ENCODE assay signal across 1 cellular context in the genomic region with DNA sequence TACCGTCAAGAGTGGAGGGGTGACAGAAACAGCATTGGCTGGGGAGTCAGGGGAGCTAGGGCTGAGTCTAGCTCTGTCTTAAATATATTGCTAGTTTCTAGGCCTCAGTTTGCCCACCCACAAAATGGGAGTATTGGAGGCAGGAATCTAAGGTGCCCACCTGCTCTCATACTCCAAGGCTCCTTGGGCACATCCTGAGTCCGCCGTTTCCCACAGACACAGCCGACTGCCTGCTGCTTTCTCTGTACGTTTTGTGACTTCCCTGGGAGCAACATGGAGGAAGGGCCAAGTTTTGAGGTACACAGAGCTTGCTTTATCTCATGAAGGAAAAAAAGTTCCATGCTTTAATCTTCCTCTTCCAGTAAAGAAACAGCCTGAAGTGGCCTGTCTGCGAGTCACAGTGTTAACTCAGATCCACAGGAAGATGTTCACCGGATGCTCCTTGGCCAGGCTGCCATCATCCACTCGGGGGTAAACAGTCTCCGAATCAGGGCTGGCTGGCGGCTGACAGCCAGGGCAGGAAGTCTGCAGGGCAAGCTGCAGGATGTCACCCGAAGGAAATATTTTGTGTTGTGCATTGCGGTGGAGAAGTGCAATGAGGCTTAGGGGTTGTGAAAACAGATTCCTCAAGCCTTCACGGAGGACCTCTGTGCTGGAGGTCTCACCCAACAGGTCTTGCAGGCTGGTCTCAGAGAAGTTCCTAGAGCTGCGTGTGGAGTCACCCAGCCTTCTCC.
TF ChIP-seq lines count a peak whose summit lies in the region.

No MANE protein-coding gene starts in this region.

TF ChIP-seq in WTC11, 78 proteins besides CTCF, POLR2A, EP300 and RAD21 (continued from another document):
- TF ChIP-seq, protein P1, sequence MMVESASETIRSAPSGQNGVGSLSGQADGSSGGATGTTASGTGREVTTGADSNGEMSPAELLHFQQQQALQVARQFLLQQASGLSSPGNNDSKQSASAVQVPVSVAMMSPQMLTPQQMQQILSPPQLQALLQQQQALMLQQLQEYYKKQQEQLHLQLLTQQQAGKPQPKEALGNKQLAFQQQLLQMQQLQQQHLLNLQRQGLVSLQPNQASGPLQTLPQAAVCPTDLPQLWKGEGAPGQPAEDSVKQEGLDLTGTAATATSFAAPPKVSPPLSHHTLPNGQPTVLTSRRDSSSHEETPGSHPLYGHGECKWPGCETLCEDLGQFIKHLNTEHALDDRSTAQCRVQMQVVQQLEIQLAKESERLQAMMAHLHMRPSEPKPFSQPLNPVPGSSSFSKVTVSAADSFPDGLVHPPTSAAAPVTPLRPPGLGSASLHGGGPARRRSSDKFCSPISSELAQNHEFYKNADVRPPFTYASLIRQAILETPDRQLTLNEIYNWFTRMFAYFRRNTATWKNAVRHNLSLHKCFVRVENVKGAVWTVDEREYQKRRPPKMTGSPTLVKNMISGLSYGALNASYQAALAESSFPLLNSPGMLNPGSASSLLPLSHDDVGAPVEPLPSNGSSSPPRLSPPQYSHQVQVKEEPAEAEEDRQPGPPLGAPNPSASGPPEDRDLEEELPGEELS (CRISPR knock-in tag; IDR thresholded peaks at IDR 0.05) = no peak
- TF ChIP-seq ZNF138 (CRISPR knock-in tag; conservative IDR thresholded peaks at IDR 0.05) (no peak), ZNF396 (CRISPR knock-in tag; IDR thresholded peaks at IDR 0.05; ENCODE audit: borderline replicate concordance) (no peak)
- TF ChIP-seq, protein P2, sequence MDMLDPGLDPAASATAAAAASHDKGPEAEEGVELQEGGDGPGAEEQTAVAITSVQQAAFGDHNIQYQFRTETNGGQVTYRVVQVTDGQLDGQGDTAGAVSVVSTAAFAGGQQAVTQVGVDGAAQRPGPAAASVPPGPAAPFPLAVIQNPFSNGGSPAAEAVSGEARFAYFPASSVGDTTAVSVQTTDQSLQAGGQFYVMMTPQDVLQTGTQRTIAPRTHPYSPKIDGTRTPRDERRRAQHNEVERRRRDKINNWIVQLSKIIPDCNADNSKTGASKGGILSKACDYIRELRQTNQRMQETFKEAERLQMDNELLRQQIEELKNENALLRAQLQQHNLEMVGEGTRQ (CRISPR knock-in tag; IDR thresholded peaks at IDR 0.05) = no peak
- TF ChIP-seq, protein P3, sequence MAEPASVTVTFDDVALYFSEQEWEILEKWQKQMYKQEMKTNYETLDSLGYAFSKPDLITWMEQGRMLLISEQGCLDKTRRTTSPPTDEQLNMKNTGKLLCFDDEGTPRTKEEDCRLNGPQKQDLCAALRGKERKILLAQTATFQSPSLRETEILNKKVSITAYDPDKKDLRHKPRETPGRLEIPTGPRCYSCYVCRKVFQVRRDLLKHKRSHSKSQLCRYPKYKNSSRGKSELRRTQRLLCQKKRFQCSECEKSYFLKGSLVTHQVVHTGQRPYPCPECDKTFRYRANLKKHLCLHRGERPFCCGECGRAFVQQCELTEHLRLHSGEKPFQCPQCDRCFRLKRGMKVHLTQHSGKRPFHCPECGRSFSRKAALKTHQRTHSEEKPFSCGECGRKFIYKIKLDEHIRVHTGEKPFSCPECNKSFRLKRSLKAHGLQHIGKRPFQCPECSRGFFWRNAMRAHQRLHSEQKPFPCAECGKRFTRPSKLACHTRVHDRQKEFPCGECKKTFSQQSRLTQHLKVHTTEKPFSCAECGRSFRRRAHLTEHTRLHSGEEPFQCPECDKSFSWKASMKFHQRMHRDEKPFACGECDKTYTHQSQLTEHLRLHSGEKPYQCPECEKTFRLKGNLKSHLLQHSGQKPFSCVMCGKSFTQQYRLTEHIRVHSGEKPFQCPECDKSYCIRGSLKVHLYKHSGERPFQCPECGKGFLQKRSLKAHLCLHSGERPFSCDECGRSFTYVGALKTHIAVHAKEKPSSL (CRISPR knock-in tag; conservative IDR thresholded peaks at IDR 0.05) = no peak
